ENCODE assay signal across 8 cellular contexts in the genomic region with DNA sequence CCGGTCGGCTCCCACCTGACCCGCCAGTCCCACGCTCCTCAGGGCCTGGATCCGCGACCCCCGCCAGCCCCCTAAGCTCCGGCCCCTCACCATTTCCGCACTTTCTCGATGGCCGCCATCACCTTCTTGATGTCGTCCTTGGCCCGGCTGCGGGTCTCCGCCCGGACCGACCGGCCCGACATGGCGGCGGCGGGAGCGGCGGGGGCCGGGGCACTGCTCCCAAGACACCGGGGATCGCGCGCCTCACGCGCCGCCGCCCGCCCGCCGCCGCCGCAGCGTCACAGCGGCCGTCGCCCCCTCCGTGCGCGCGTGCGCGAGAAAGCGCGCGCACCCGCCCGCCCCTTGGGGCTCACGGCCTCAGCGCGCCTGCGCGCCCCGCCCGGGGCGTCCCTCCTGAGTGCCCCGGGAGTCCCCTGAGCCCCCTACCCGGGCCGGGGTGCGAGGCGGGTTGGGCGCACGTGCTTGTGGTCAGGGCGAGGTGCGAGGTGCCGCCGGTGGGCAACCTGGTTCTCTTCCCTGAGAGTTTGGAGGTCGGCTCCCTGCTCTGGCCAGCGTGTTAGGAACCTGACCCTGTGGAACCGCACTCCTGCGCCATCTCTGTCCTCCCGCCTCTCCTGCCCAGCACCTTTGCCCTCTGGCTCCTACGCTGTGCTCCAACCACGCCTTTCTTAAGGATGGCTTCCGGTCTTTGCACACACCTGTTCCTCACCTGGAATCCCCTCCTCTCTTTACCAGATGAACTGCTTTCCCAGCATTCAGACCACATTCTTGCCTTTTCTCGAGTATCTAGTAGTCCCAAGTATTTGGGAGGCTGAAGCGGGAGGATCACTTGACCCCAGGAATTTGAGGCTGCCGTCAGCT. TPM values are rescaled to one million over a fixed set of nuclear protein-coding genes. Genes with fewer than 3 reads are reported as not detected.
DNase-seq lines count a peak whose midpoint lies in the region; ATAC-seq, FAIRE-seq and TF ChIP-seq lines count a peak whose summit lies in the region.

A gene (minus strand): TSS at position 294 of the 861 bp plus-strand sequence. CDS start 112 bp downstream, at position 182.

- in situ Hi-C loops in KBM-7 (cut with MboI; ENCODE audit: low pct_unique_long_range_greater_than_20kb, low sequenced_read_pairs): no loop called here

- H3K9me3 ChIP-seq in pancreas (no peaks in the 10 kb centered on the region), thyroid gland (no peaks in the 10 kb centered on the region)

- peaks cover 11% of the 10 kb centered on the region for H3K36me3 Mint-ChIP-seq in activated naive CD8-positive, alpha-beta T cell treated with anti-CD3 and anti-CD28 coated beads for 36 hours

- no peaks in the 10 kb centered on the region for H3K36me3 ChIP-seq in pancreas
- no peaks in the 10 kb centered on the region for H3K36me3 ChIP-seq in thyroid gland

- intact Hi-C loops in Right ventricle myocardium inferior (cut with DNase I) (loop anchor here (1.0 to 2.0 kb wide), 2 partner anchors 21 to 35 kb away; a partner anchor contains a TSS), pancreas (cut with DNase I) (no loop called here), thyroid gland (cut with DNase I) (no loop called here)

- no peaks in the 10 kb centered on the region for H3K9me3 Mint-ChIP-seq in activated naive CD8-positive, alpha-beta T cell treated with anti-CD3 and anti-CD28 coated beads for 36 hours

- peak within 1 kb of the TSS; percentile 93 for H3K4me3 Mint-ChIP-seq in activated naive CD8-positive, alpha-beta T cell treated with anti-CD3 and anti-CD28 coated beads for 36 hours

- H3K4me1 ChIP-seq in pancreas (peaks cover 6 to 12% (median 12%) of the 10 kb centered on the region in 3 donors), thyroid gland (peaks cover 31% of the 10 kb centered on the region in 2 donors)

- H3K27me3 ChIP-seq in pancreas (no peaks in the 10 kb centered on the region), thyroid gland (no peaks in the 10 kb centered on the region)

- H3K4me1 Mint-ChIP-seq in activated naive CD8-positive, alpha-beta T cell treated with anti-CD3 and anti-CD28 coated beads for 36 hours: peaks cover 37% of the 10 kb centered on the region

- H3K4me3 ChIP-seq in pancreas: peak within 1 kb of the TSS; percentile 46 to 77 (median 59)
- peak within 1 kb of the TSS; percentile 50 to 94 (median 62) for H3K4me3 ChIP-seq in thyroid gland (replicated peaks in 1 of 3)

- peak; percentile 46 for ATAC-seq in GM21529 (IDR thresholded peaks at IDR 0.05; ENCODE audit: unreplicated experiment)
- peak; percentile 71 for ATAC-seq in Right ventricle myocardium inferior
- peak; percentile 64 to 79 (median 70) for ATAC-seq in pancreas

- WGBS in pancreas, 2 donors: 4% methylated on average over 74 to 83 of the region's 83 CpGs
- 22% methylated on average over 14 to 21 of the region's 83 CpGs for WGBS in thyroid gland, 2 donors

- peak within 1 kb of the TSS; percentile 92 for H3K27ac Mint-ChIP-seq in activated naive CD8-positive, alpha-beta T cell treated with anti-CD3 and anti-CD28 coated beads for 36 hours

- FAIRE-seq in pancreas (lab: Jason Lieb, UNC): no peak

- TF ChIP-seq CTCF in pancreas (IDR thresholded peaks at IDR 0.05) (no peak), thyroid gland (IDR thresholded peaks at IDR 0.05) (no peak)

- H3K27ac ChIP-seq in pancreas (peak within 1 kb of the TSS; percentile 96 to 97 (median 97)), thyroid gland (peak within 1 kb of the TSS; percentile 93 to 99 (median 96))

- TF ChIP-seq POLR2A in thyroid gland (IDR thresholded peaks at IDR 0.05): peak; percentile 47 to 64

- DNase-seq in DMS79 treated with DMSO at 0.1 percent for 48 hours (lab: John Stamatoyannopoulos, UW): peak; percentile 57
- DNase-seq in KBM-7: peak; percentile 54
- DNase-seq in SKM-1 (lab: John Stamatoyannopoulos, UW; ENCODE audit: unreplicated experiment): peak; percentile 44
- DNase-seq in activated naive CD8-positive, alpha-beta T cell treated with anti-CD3 and anti-CD28 coated beads for 36 hours: peak; percentile 87
- peak; percentile 89 for DNase-seq in Right ventricle myocardium inferior (ENCODE audit: missing footprints)
- peak; percentile 60 to 90 (median 76) for DNase-seq in pancreas
- DNase-seq in thyroid gland: peak; percentile 61

- peaks cover 4% of the 10 kb centered on the region for H3K27me3 Mint-ChIP-seq in activated naive CD8-positive, alpha-beta T cell treated with anti-CD3 and anti-CD28 coated beads for 36 hours

RNA-seq across cellular contexts. Expression of the gene that starts here (rescaled TPM):
- 10 to 100 TPM; 65.6 to 66.2 TPM for total RNA-seq in activated naive CD8-positive, alpha-beta T cell treated with anti-CD3 and anti-CD28 coated beads for 36 hours
- total RNA-seq in Right ventricle myocardium inferior: 71.5 TPM
- 10 to 100 TPM; 13.5 to 20.9 (median 17.1) TPM for total RNA-seq in pancreas
- polyA plus RNA-seq in pancreas: 10 to 100 TPM; 34.4 to 44.6 TPM
- total RNA-seq in thyroid gland: 10 to 100 TPM; 52.5 to 83.1 (median 74.4) TPM

Comparison
In these comparisons a context has a peak if more than half of its experiments do, and no peak if none do; other contexts are left out.
1. Peak in every context shown above with its lines: DNase-seq, ATAC-seq, H3K4me3 ChIP-seq and H3K27ac ChIP-seq.